Comparison of ENCODE assay signal across 1 cellular context in the genomic region with DNA sequence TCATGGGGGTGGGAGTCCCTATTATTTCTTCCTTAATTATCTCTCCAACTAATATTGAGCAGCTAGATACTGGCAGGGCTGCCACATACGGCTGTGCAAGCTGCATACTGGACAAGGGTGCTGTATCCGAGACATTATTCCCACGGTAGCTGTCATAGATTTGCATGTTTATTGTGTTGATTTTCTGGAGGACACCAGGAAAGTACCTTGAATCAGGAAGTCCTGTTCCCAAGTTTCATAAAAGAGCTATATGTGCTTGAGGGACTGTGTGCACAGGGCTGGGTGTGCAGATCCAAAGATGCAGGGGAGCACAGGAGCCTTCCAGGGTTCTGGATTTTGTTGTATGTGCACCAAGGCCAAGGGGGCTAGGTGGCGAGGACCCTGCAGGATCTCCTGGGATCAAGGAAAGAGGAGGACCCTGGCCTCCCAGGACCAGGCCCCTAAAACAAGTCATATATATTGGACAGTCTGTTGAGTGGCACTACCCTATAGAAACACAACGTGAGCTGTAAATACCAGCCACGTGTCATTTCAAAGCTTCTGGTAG.
TF ChIP-seq lines count a peak whose summit lies in the region.

No MANE protein-coding gene starts in this region.

TF ChIP-seq in HCT116, 20 proteins besides CTCF, POLR2A, EP300 and RAD21:
- TF ChIP-seq ZNF274 (IDR thresholded peaks at IDR 0.05; ENCODE audit: low read depth, low read length): no peak
